ENCODE assay signal across 35 cellular contexts in the genomic region with DNA sequence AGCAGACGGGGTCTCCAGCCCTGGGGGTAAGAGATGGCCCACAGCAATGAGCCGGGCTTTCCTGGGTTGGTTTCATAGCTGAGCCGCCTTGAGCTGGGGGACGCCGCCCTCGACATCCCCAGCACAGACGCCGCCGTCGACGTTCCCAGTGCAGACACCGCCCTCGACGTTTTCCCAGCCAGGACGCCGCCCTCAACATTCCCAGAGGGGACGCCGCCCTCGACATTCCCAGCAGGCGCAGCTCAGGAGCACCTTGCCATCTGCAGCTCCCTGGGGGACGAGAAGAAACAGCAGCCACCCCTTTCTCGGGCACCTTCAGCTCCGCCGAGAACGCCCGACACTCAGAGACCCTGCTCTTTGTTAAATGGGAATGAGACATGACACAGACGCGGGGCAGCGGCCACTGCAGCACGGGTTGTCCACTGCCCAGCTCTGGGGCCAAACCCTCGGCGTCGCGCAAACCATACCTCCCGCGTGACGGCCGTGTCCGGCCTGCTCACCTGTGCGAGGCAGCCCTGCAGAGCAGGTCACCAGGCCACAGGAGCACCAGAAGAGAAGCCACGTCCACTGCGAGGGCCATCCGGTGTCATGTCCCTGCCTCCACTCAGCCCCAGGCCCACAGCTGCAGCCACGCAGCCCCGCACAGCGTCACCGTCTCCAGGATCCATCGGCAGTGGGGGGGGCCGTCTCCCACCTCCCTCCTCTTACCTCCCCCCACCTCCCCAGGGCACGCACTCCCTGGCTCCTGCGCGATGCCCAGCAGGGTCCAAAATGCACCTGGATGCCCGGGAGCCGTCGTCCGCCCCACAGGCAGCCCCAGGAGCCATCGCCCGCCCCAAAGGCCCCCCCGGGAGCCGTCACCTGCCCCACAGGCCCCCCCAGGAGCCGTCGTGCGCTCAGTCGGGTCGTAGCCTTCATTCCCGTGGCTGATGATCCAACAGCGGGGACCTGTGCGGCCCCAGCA.
"Had no signal": no experiment of that assay in that cellular context is flagged by ENCODE, and none has a peak within 500 bp of the region (broad histone marks: within the 10 kb centered on the region; RNA-seq: fewer than 3 reads in every experiment).

No MANE protein-coding gene starts in this region.

- H3K36me3 Mint-ChIP-seq: activated CD4-positive, alpha-beta memory T cell treated with anti-CD3 and anti-CD28 coated beads for 36 hours; activated naive CD4-positive, alpha-beta T cell treated with anti-CD3 and anti-CD28 coated beads, Interleukin-2, amount 10 ng/mL, durations not matched to agents 7 days and 5 days; activated naive CD8-positive, alpha-beta T cell; brain; T-cell had no signal

- ATAC-seq: activated naive CD8-positive, alpha-beta T cell treated with anti-CD3 and anti-CD28 coated beads, Interleukin-2, amount 50 U/mL, for 24 hours; activated T-cell treated with anti-CD3 and anti-CD28 coated beads, Interleukin-2, amount 50 U/mL, for 4 hours; T-cell; T-helper 17 cell had no signal

- H3K4me1 ChIP-seq: Peyer's patch had no signal

- H3K9me3 Mint-ChIP-seq: activated B cell treated with CpG ODN at 0.5 μM for 24 hours; activated CD4-positive, alpha-beta memory T cell treated with anti-CD3 and anti-CD28 coated beads for 36 hours; activated naive CD8-positive, alpha-beta T cell treated with anti-CD3 and anti-CD28 coated beads, Interleukin-2, amount 50 U/mL, for 24 hours; activated T-cell treated with anti-CD3 and anti-CD28 coated beads, Interleukin-2, amount 50 U/mL, for 4 hours; activated T-helper 1 cell treated with anti-CD3 and anti-CD28 coated beads, Interleukin-12 subunit alpha, Interleukin-12 subunit beta, Interleukin-2, Interleukin-4 antibody, amounts not matched to agents 30 ng/mL and 10 ng/mL and 1 ng/mL, durations not matched to agents 14 hours and 24 hours and 36 hours; central memory CD8-positive, alpha-beta T cell; T-cell had no signal

- H3K4me1 Mint-ChIP-seq: activated B cell treated with CpG ODN at 0.5 μM for 24 hours; activated naive CD4-positive, alpha-beta T cell treated with anti-CD3 and anti-CD28 coated beads, Interleukin-2, amount 10 ng/mL, durations not matched to agents 7 days and 5 days; activated naive CD8-positive, alpha-beta T cell treated with anti-CD3 and anti-CD28 coated beads, Interleukin-2, amount 50 U/mL, for 24 hours; central memory CD8-positive, alpha-beta T cell; T-cell had no signal

- H3K4me3 Mint-ChIP-seq: activated B cell treated with CpG ODN at 0.5 μM for 24 hours; activated CD4-positive, alpha-beta memory T cell treated with anti-CD3 and anti-CD28 coated beads for 36 hours; activated naive CD4-positive, alpha-beta T cell treated with anti-CD3 and anti-CD28 coated beads, Interleukin-2, amount 10 ng/mL, durations not matched to agents 7 days and 5 days; activated naive CD8-positive, alpha-beta T cell; activated naive CD8-positive, alpha-beta T cell treated with anti-CD3 and anti-CD28 coated beads, Interleukin-2, amount 50 U/mL, for 24 hours; activated T-cell treated with anti-CD3 and anti-CD28 coated beads, Interleukin-2, amount 50 U/mL, for 4 hours; activated T-helper 1 cell treated with anti-CD3 and anti-CD28 coated beads, Interleukin-12 subunit alpha, Interleukin-12 subunit beta, Interleukin-2, Interleukin-4 antibody, amounts not matched to agents 30 ng/mL and 10 ng/mL and 1 ng/mL, durations not matched to agents 14 hours and 24 hours and 36 hours; brain; central memory CD8-positive, alpha-beta T cell; T-cell; T-helper 17 cell had no signal

- H3K4me3 ChIP-seq: MG63, Peyer's patch, SK-N-MC had no signal

- H3K9me3 ChIP-seq: MG63, Peyer's patch had no signal

- H3K36me3 ChIP-seq: MG63, Peyer's patch had no signal

- H3K27me3 ChIP-seq: Peyer's patch had no signal

- H3K27ac ChIP-seq: Peyer's patch, SK-N-MC, VCaP had no signal

- H3K27ac Mint-ChIP-seq: activated B cell treated with CpG ODN at 0.5 μM for 24 hours; activated CD4-positive, alpha-beta memory T cell treated with anti-CD3 and anti-CD28 coated beads for 36 hours; activated naive CD4-positive, alpha-beta T cell treated with anti-CD3 and anti-CD28 coated beads, Interleukin-2, amount 10 ng/mL, durations not matched to agents 7 days and 5 days; activated naive CD8-positive, alpha-beta T cell; activated naive CD8-positive, alpha-beta T cell treated with anti-CD3 and anti-CD28 coated beads, Interleukin-2, amount 50 U/mL, for 24 hours; activated T-helper 1 cell treated with anti-CD3 and anti-CD28 coated beads, Interleukin-12 subunit alpha, Interleukin-12 subunit beta, Interleukin-2, Interleukin-4 antibody, amounts not matched to agents 30 ng/mL and 10 ng/mL and 1 ng/mL, durations not matched to agents 14 hours and 24 hours and 36 hours; T-cell; T-helper 17 cell had no signal

- DNase-seq: activated B cell treated with CpG ODN at 0.5 μM for 24 hours; activated CD4-positive, alpha-beta memory T cell treated with anti-CD3 and anti-CD28 coated beads for 36 hours; activated CD4-positive, alpha-beta T cell treated with anti-CD3 and anti-CD28 coated beads for 4 hours; activated CD4-positive, alpha-beta T cell treated with anti-CD3 and anti-CD28 coated beads, Interleukin-2, amount 50 U/mL, for 1 hour; activated CD4-positive, CD25-positive, alpha-beta regulatory T cell treated with anti-CD3 and anti-CD28 coated beads, Interleukin-2, amount 50 U/mL, for 72 hours; activated CD8-positive, alpha-beta memory T cell treated with anti-CD3 and anti-CD28 coated beads, Interleukin-2, amount 50 U/mL, for 4 hours; activated naive CD4-positive, alpha-beta T cell treated with anti-CD3 and anti-CD28 coated beads, Interleukin-2, amount 10 ng/mL, durations not matched to agents 7 days and 5 days; activated naive CD8-positive, alpha-beta T cell treated with anti-CD3 and anti-CD28 coated beads, Interleukin-2, amount 50 U/mL, for 24 hours; activated T-cell treated with anti-CD3 and anti-CD28 coated beads for 4 hours; activated T-cell treated with anti-CD3 and anti-CD28 coated beads, Interleukin-2, amount 50 U/mL, for 4 hours; anterior cingulate cortex; Karpas-422; KBM-7; NCI-H1048; NCI-H1105 treated with DMSO at 0.1 percent for 48 hours; NCI-H1436; NCI-H1694; NCI-H1930; NCI-H2081 treated with DMSO at 0.1 percent for 48 hours; NCI-H510A; NCI-H748 treated with DMSO at 0.1 percent for 48 hours; NK-92 treated with Interleukin-12 subunit alpha and Interleukin-12 subunit beta, amount 100 ng/mL, for 24 hours; PC-3; Peyer's patch; RPMI8226; T-cell; T-helper 17 cell; T-helper 9 cell had no signal
